Comparison of ENCODE assay signal across 1 cellular context in genomic region chr1:204589409-204590038, GRCh38.
TF ChIP-seq lines count a peak whose summit lies in the region.

No MANE protein-coding gene starts in this region.

TF ChIP-seq in GM23338, 12 proteins besides CTCF, POLR2A, EP300 and RAD21 (continued from another document):
- no peak for TF ChIP-seq ZNF462 (CRISPR knock-in tag; IDR thresholded peaks at IDR 0.05)
- no peak for TF ChIP-seq JUNB (IDR thresholded peaks at IDR 0.05; ENCODE audit: unreplicated experiment)
- no peak for TF ChIP-seq EZH2 (IDR thresholded peaks at IDR 0.05; ENCODE audit: low read depth, unreplicated experiment)
- no peak for TF ChIP-seq REST (IDR thresholded peaks at IDR 0.05; ENCODE audit: unreplicated experiment)
- no peak for TF ChIP-seq NANOG (IDR thresholded peaks at IDR 0.05; ENCODE audit: borderline replicate concordance)
- TF ChIP-seq POLR2AphosphoS5 (IDR thresholded peaks at IDR 0.05; ENCODE audit: low read depth) = no peak
